In the genomic region with DNA sequence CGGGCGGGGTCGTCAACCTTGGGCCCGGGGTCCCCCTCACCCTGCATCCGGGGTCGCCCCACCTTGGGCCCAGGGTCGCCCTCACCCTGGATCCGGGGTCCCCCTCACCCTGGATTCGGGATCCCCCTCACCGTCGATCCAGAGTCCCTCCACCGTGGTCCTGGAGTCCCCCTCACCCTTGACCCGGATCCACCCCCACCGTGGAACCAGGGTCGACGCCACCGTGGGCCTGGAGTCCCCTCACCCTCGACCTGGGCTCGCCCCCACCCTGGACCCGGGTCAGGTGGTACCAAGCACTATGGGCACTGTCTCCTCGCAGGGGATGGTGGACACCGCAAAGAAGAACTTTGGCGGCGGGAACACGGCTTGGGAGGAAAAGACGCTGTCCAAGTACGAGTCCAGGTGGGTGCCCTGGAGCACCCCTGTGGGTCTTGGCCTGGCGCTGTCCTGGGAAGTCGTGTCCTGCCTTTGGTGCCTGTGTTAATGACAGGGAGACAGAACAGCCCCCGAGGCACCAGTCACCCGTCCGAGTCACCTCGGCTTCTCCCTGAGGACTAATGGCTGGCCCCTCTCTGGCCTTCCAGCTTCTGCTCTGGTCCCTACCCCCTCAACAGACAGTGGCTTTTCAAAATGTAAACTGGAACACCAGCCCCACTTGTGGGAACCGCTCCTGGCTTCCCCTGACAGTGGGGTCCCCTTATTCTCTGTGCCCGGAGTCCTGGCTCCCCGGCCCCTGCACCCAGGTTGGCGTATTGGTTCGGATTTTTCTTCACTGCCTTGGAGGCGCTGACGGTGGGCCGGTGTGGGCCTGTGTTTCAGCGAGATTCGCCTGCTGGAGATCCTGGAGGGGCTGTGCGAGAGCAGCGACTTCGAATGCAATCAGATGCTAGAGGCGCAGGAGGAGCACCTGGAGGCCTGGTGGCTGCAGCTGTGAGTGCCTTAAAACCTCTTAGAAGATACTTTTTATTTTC, we compare ENCODE assay signal across 8 cellular contexts. TPM values are rescaled to one million over a fixed set of nuclear protein-coding genes. Genes with fewer than 3 reads are reported as not detected.
A peak's percentile ranks its signal among the peaks of the same experiment; 100 is the strongest.
DNase-seq lines count a peak whose midpoint lies in the region; ATAC-seq and TF ChIP-seq lines count a peak whose summit lies in the region.

No MANE protein-coding gene starts in this region.

- TF ChIP-seq EP300 in sigmoid colon (IDR thresholded peaks at IDR 0.05): no peak

- no peak for TF ChIP-seq POLR2A in sigmoid colon (IDR thresholded peaks at IDR 0.05)

- CTCF ChIA-PET in RWPE1 (lab: Yijun Ruan, JAX): no interaction called here

- H3K27me3 ChIP-seq in sigmoid colon: no peaks in the 10 kb centered on the region

- H3K9me3 ChIP-seq in sigmoid colon: no peaks in the 10 kb centered on the region

- peaks cover 0 to 22% (median 6%) of the 10 kb centered on the region in 4 donors for H3K36me3 ChIP-seq in sigmoid colon

- H3K4me3 ChIP-seq in fibroblast of the aortic adventitia (ENCODE audit: low read depth, low read length): peak overlapping the region; percentile 73
- peak overlapping the region; percentile 47 to 93 (median 84) for H3K4me3 ChIP-seq in sigmoid colon

- H3K4me1 ChIP-seq in sigmoid colon: peaks cover 0 to 29% (median 22%) of the 10 kb centered on the region in 4 donors

- TF ChIP-seq CTCF in RWPE1 (conservative IDR thresholded peaks at IDR 0.05; ENCODE audit: low read depth) (no peak), fibroblast of the aortic adventitia (IDR thresholded peaks at IDR 0.05; ENCODE audit: insufficient read depth, low read length) (no peak), sigmoid colon (IDR thresholded peaks at IDR 0.05) (no peak), GM20000 (IDR thresholded peaks at IDR 0.05; ENCODE audit: extremely low read depth, missing control alignments) (no peak)

- ATAC-seq in GM18907 (IDR thresholded peaks at IDR 0.05; ENCODE audit: unreplicated experiment): peak; percentile 14

- no peak for DNase-seq in RWPE1 (ENCODE audit: low spot score)
- DNase-seq in fibroblast of the aortic adventitia (ENCODE audit: low read depth): no peak
- DNase-seq in sigmoid colon: no peak
- DNase-seq in GM20000 (ENCODE audit: low spot score): no peak
- DNase-seq in retina: no peak
- no peak for DNase-seq in NCI-H69 (lab: John Stamatoyannopoulos, UW)
- no peak for DNase-seq in DMS53 (lab: John Stamatoyannopoulos, UW)

- intact Hi-C loops in sigmoid colon (cut with DNase I): loop anchor here (1.0 to 10.0 kb wide), 4 partner anchors 42 to 152 kb away; a partner anchor contains a TSS

- H3K27ac ChIP-seq in RWPE1 (peak overlapping the region; percentile 90), sigmoid colon (peak overlapping the region; percentile 93 to 97 (median 94))

- POLR2A ChIA-PET in RWPE1 (lab: Yijun Ruan, JAX; ENCODE audit: low non-redundant PET): no interaction called here

- 46% methylated on average over 47 of the region's 47 CpGs for WGBS in sigmoid colon, 2 donors

RNA-seq across cellular contexts. Expression of a gene that starts 0.8 kb away (rescaled TPM):
- total RNA-seq in fibroblast of the aortic adventitia (ENCODE audit: low replicate concordance) (34.0 and 69.4 TPM in 2 replicates), sigmoid colon (10 to 100 TPM; 15.5 to 26.5 (median 23.1) TPM)
- 10 to 100 TPM in 2 of 3 donors, 1 to 10 TPM in 1; 9.2 to 97.7 (median 11.4) TPM for polyA plus RNA-seq in sigmoid colon

RNA-seq across cellular contexts. Expression of a gene that starts 1.0 kb away (rescaled TPM):
- total RNA-seq in fibroblast of the aortic adventitia (ENCODE audit: low replicate concordance) (8.3 and 19.9 TPM in 2 replicates), sigmoid colon (10 to 100 TPM; 11.4 to 23.9 (median 15.4) TPM)
- polyA plus RNA-seq in sigmoid colon: 10 to 100 TPM in 1 of 3 donors, 1 to 10 TPM in 2; 1.8 to 15.9 (median 2.1) TPM

RNA-seq across cellular contexts. Expression of a gene that starts 41.4 kb away (rescaled TPM):
- total RNA-seq in fibroblast of the aortic adventitia (ENCODE audit: low replicate concordance) (14.1 and 15.2 TPM in 2 replicates), sigmoid colon (10 to 100 TPM; 26.3 to 50.0 (median 41.8) TPM)
- 100 to 1,000 TPM in 1 of 3 donors, 10 to 100 TPM in 2; 34.8 to 126 (median 60.1) TPM for polyA plus RNA-seq in sigmoid colon
